ENCODE assay signal across 1 cellular context in the genomic region with DNA sequence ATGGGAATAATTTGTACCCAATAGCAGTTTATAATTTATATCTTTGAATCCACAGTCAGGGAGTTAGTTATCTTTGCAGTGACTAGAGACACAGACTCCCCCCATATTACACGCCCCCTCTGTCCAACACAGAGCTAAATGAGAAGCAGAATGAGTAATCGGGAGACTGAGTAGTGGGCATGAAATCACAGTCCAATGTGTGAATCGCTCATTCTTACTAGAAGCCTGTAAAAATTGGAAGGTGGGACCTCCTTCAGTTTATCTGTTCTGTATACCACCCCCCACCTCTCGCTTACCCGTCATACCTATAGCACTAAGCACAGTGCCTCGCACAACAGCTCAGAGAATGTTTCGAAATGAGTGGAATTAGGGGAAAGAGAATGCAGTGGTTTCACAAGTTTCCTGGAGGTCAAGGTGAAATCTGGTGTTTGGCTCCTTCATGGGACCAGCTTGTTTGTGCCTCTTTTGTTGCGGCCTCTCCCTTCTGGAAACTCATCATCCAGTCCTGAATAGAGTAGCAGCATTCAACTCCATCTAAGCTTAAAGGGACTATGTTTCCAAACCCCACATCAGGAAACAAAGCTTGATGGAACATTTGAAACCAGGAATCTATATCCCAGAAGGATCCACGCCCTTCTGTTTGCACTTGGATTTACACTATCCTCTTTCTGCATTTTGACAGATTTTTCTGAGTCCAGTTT.
TF ChIP-seq lines count a peak whose summit lies in the region.

No MANE protein-coding gene starts in this region.

TF ChIP-seq in K562, 482 proteins besides CTCF, POLR2A, EP300 and RAD21 (continued from another document and continues in another):
- TF ChIP-seq, protein P1, sequence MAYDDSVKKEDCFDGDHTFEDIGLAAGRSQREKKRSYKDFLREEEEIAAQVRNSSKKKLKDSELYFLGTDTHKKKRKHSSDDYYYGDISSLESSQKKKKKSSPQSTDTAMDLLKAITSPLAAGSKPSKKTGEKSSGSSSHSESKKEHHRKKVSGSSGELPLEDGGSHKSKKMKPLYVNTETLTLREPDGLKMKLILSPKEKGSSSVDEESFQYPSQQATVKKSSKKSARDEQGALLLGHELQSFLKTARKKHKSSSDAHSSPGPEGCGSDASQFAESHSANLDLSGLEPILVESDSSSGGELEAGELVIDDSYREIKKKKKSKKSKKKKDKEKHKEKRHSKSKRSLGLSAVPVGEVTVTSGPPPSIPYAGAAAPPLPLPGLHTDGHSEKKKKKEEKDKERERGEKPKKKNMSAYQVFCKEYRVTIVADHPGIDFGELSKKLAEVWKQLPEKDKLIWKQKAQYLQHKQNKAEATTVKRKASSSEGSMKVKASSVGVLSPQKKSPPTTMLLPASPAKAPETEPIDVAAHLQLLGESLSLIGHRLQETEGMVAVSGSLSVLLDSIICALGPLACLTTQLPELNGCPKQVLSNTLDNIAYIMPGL (CRISPR knock-in tag; IDR thresholded peaks at IDR 0.05), result no peak
- no peak for TF ChIP-seq ZNF354B (CRISPR knock-in tag; IDR thresholded peaks at IDR 0.05)
- TF ChIP-seq ZC3H8 (IDR thresholded peaks at IDR 0.05), result no peak; the same call in 1 of the 2 replicates
- no peak for TF ChIP-seq LARP7 (IDR thresholded peaks at IDR 0.05)
- no peak for TF ChIP-seq ZNF311 (CRISPR knock-in tag; IDR thresholded peaks at IDR 0.05)
- no peak for TF ChIP-seq XRCC4 (IDR thresholded peaks at IDR 0.05; ENCODE audit: extremely low read depth, insufficient read depth, insufficient read length)
- no peak for TF ChIP-seq HDAC3 (IDR thresholded peaks at IDR 0.05; ENCODE audit: borderline replicate concordance, partially characterized antibody)
- TF ChIP-seq ZBTB26 (CRISPR knock-in tag; IDR thresholded peaks at IDR 0.05), result no peak
- TF ChIP-seq, protein P2, sequence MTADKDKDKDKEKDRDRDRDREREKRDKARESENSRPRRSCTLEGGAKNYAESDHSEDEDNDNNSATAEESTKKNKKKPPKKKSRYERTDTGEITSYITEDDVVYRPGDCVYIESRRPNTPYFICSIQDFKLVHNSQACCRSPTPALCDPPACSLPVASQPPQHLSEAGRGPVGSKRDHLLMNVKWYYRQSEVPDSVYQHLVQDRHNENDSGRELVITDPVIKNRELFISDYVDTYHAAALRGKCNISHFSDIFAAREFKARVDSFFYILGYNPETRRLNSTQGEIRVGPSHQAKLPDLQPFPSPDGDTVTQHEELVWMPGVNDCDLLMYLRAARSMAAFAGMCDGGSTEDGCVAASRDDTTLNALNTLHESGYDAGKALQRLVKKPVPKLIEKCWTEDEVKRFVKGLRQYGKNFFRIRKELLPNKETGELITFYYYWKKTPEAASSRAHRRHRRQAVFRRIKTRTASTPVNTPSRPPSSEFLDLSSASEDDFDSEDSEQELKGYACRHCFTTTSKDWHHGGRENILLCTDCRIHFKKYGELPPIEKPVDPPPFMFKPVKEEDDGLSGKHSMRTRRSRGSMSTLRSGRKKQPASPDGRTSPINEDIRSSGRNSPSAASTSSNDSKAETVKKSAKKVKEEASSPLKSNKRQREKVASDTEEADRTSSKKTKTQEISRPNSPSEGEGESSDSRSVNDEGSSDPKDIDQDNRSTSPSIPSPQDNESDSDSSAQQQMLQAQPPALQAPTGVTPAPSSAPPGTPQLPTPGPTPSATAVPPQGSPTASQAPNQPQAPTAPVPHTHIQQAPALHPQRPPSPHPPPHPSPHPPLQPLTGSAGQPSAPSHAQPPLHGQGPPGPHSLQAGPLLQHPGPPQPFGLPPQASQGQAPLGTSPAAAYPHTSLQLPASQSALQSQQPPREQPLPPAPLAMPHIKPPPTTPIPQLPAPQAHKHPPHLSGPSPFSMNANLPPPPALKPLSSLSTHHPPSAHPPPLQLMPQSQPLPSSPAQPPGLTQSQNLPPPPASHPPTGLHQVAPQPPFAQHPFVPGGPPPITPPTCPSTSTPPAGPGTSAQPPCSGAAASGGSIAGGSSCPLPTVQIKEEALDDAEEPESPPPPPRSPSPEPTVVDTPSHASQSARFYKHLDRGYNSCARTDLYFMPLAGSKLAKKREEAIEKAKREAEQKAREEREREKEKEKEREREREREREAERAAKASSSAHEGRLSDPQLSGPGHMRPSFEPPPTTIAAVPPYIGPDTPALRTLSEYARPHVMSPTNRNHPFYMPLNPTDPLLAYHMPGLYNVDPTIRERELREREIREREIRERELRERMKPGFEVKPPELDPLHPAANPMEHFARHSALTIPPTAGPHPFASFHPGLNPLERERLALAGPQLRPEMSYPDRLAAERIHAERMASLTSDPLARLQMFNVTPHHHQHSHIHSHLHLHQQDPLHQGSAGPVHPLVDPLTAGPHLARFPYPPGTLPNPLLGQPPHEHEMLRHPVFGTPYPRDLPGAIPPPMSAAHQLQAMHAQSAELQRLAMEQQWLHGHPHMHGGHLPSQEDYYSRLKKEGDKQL (CRISPR knock-in tag; IDR thresholded peaks at IDR 0.05; ENCODE audit: borderline replicate concordance), result no peak
- no peak for TF ChIP-seq TAF7 (tag; IDR thresholded peaks at IDR 0.05)
- no peak for TF ChIP-seq MTA3 (IDR thresholded peaks at IDR 0.05; ENCODE audit: borderline replicate concordance)
- TF ChIP-seq RBM14 (IDR thresholded peaks at IDR 0.05; ENCODE audit: borderline replicate concordance, insufficient read depth, low read depth, low read length), result no peak
- TF ChIP-seq DACH1 (IDR thresholded peaks at IDR 0.05; ENCODE audit: partially characterized antibody), result no peak
- TF ChIP-seq BRCA1 (IDR thresholded peaks at IDR 0.05), result no peak
- TF ChIP-seq BRCA1 (CRISPR knock-in tag; IDR thresholded peaks at IDR 0.05), result no peak
- TF ChIP-seq PHF21A (IDR thresholded peaks at IDR 0.05; ENCODE audit: borderline replicate concordance, low read depth), result no peak
- TF ChIP-seq CEBPB (tag; IDR thresholded peaks at IDR 0.05), result peak; percentile 86
- TF ChIP-seq SP1 (CRISPR knock-in tag; IDR thresholded peaks at IDR 0.05), result peak; percentile 60; the same call in 1 of the 2 replicates
- no peak for TF ChIP-seq ZNF41 (CRISPR knock-in tag; conservative IDR thresholded peaks at IDR 0.05)
- no peak for TF ChIP-seq NONO (IDR thresholded peaks at IDR 0.05; ENCODE audit: low read depth in 2 of 2, low read length in 1 of 2)
- no peak for TF ChIP-seq CHCHD3 (CRISPR knock-in tag; IDR thresholded peaks at IDR 0.05)
- no peak for TF ChIP-seq RFX7 (CRISPR knock-in tag; IDR thresholded peaks at IDR 0.05)
- TF ChIP-seq PTTG1 (tag; IDR thresholded peaks at IDR 0.05; ENCODE audit: low read depth), result no peak
- TF ChIP-seq MXD1 (CRISPR knock-in tag; IDR thresholded peaks at IDR 0.05; ENCODE audit: borderline replicate concordance, poor library complexity, severe bottlenecking), result no peak
- no peak; the same call in 1 of the 2 replicates for TF ChIP-seq HSF4 (CRISPR knock-in tag; IDR thresholded peaks at IDR 0.05; ENCODE audit: borderline replicate concordance)
- TF ChIP-seq ZSCAN29 (IDR thresholded peaks at IDR 0.05), result no peak
- no peak for TF ChIP-seq PHB (CRISPR knock-in tag; IDR thresholded peaks at IDR 0.05)
- no peak for TF ChIP-seq ZKSCAN3 (CRISPR knock-in tag; IDR thresholded peaks at IDR 0.05)
- no peak; the same call in 1 of the 2 replicates for TF ChIP-seq CXXC5 (CRISPR knock-in tag; IDR thresholded peaks at IDR 0.05)
- TF ChIP-seq GATAD2A (IDR thresholded peaks at IDR 0.05), result no peak
- TF ChIP-seq ESRRB (CRISPR knock-in tag; IDR thresholded peaks at IDR 0.05; ENCODE audit: borderline replicate concordance), result no peak
- TF ChIP-seq CEBPG (CRISPR knock-in tag; IDR thresholded peaks at IDR 0.05), result no peak
- TF ChIP-seq CEBPG (tag; conservative IDR thresholded peaks at IDR 0.05 in 1 of 2, IDR thresholded peaks at IDR 0.05 in 1 of 2), result peak; percentile 24 to 26; a peak in 2 of 4 replicates
- no peak for TF ChIP-seq NCOA1 (IDR thresholded peaks at IDR 0.05; ENCODE audit: low read depth)
- no peak for TF ChIP-seq VEZF1 (CRISPR knock-in tag; IDR thresholded peaks at IDR 0.05)
- TF ChIP-seq, protein P3, sequence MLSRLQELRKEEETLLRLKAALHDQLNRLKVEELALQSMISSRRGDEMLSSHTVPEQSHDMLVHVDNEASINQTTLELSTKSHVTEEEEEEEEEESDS (CRISPR knock-in tag; IDR thresholded peaks at IDR 0.05), result no peak
- peak; percentile 45; the same call in 1 of the 2 replicates for TF ChIP-seq ZNF668 (CRISPR knock-in tag; IDR thresholded peaks at IDR 0.05)
- no peak for TF ChIP-seq NR0B1 (IDR thresholded peaks at IDR 0.05; ENCODE audit: partially characterized antibody)
- TF ChIP-seq FOXA3 (CRISPR knock-in tag; conservative IDR thresholded peaks at IDR 0.05 in 1 of 2, IDR thresholded peaks at IDR 0.05 in 1 of 2), result no peak
- no peak for TF ChIP-seq HDAC6 (IDR thresholded peaks at IDR 0.05; ENCODE audit: low read depth, low read length)
- TF ChIP-seq KLF13 (tag; IDR thresholded peaks at IDR 0.05; ENCODE audit: borderline replicate concordance, low read depth), result no peak
- TF ChIP-seq IFI16 (CRISPR knock-in tag; IDR thresholded peaks at IDR 0.05), result no peak
- TF ChIP-seq KDM2B (CRISPR knock-in tag; IDR thresholded peaks at IDR 0.05), result no peak
- 0 out of 2 replicates have a peak, but pooled peaks have one; percentile 55 for TF ChIP-seq ZBTB7A (IDR thresholded peaks at IDR 0.05; ENCODE audit: borderline replicate concordance, control insufficient read depth, low read depth, low read length)
- TF ChIP-seq ZBTB33 (CRISPR knock-in tag; IDR thresholded peaks at IDR 0.05), result no peak
- no peak for TF ChIP-seq ZNF398 (CRISPR knock-in tag; IDR thresholded peaks at IDR 0.05)
- TF ChIP-seq COPS2 (conservative IDR thresholded peaks at IDR 0.05), result no peak
- TF ChIP-seq GTF2E2 (tag; IDR thresholded peaks at IDR 0.05), result peak; percentile 33; the same call in 1 of the 2 replicates
